8 cellular contexts compared by ENCODE assay signal in genomic region chr6:131063764-131064272, GRCh38. TPM values are rescaled to one million over a fixed set of nuclear protein-coding genes. Genes with fewer than 3 reads are reported as not detected.
A peak's percentile ranks its signal among the peaks of the same experiment; 100 is the strongest.
DNase-seq lines count a peak whose midpoint lies in the region; ATAC-seq and TF ChIP-seq lines count a peak whose summit lies in the region.

No MANE protein-coding gene starts in this region.

- TF ChIP-seq CTCF in AG04449 (IDR thresholded peaks at IDR 0.05; ENCODE audit: insufficient read depth, low read length, missing control alignments) (no peak), PC-9 (conservative IDR thresholded peaks at IDR 0.05) (no peak), fibroblast of mammary gland (conservative IDR thresholded peaks at IDR 0.05; ENCODE audit: control insufficient read depth, insufficient read depth, low read depth, low read length) (no peak)

- intact Hi-C loops in PC-9 (cut with micrococcal nuclease; ENCODE audit: unreplicated experiment) = loop anchor here (2.0 kb wide), 2 partner anchors 39 to 179 kb away; no protein-coding TSS in a partner anchor

- no peaks in the 10 kb centered on the region for H3K9me2 ChIP-seq in PC-9 (ENCODE audit: insufficient read depth)

- peak overlapping the region; percentile 92 for H3K4me2 ChIP-seq in PC-9

- H3K4me1 ChIP-seq in PC-9 (replicated peaks; ENCODE audit: insufficient read depth) (peaks cover 11% of the 10 kb centered on the region), skeletal muscle tissue (ENCODE audit: control insufficient read depth in 3 of 3, insufficient read depth in 3 of 3, low read length in 3 of 3) (peaks cover 0 to 16% (median 12%) of the 10 kb centered on the region in 3 donors)

- H3K9ac ChIP-seq in skeletal muscle tissue (ENCODE audit: low read depth in 1 of 3, low read length in 3 of 3) = peak overlapping the region; percentile 62 to 91 (median 80)

- H3F3A ChIP-seq in PC-9 (ENCODE audit: insufficient read depth, low read depth) = peaks cover 18% of the 10 kb centered on the region; the same call in 1 of the 2 replicates

- H3K27me3 ChIP-seq in PC-9 (ENCODE audit: insufficient read depth, low read depth) = no peaks in the 10 kb centered on the region
- no peaks in the 10 kb centered on the region for H3K27me3 ChIP-seq in skeletal muscle tissue (ENCODE audit: control insufficient read depth in 3 of 3, insufficient read depth in 3 of 3, low read length in 3 of 3)

- peak; percentile 26 for ATAC-seq in GM19351 (IDR thresholded peaks at IDR 0.05; ENCODE audit: unreplicated experiment)
- no peak for ATAC-seq in HG03196 (IDR thresholded peaks at IDR 0.05; ENCODE audit: unreplicated experiment)

- H4K20me1 ChIP-seq in PC-9 (ENCODE audit: insufficient read depth) = no peaks in the 10 kb centered on the region

- H3K9me3 ChIP-seq in PC-9 (ENCODE audit: insufficient read depth, low read depth) = no peaks in the 10 kb centered on the region
- no peaks in the 10 kb centered on the region for H3K9me3 ChIP-seq in skeletal muscle tissue (ENCODE audit: control insufficient read depth in 3 of 3, low read length in 3 of 3)

- no TSS peak for BruUV-seq in PC-9 (replicated peaks; lab: Mats Ljungman, UMichigan)

- H3K27ac ChIP-seq in PC-9 = no peak overlapping the region
- H3K27ac ChIP-seq in skeletal muscle tissue (ENCODE audit: low read depth, low read length) = peak overlapping the region; percentile 69

- CTCF ChIA-PET in AG04449 (lab: Yijun Ruan, JAX) (interaction anchor here (0.6 kb wide), 1 partner anchor 179 kb away, joined by 3 read pairs; no protein-coding TSS in a partner anchor), PC-9 (lab: Charles Lee) (no interaction called here)

- DNase-seq in AG04449 (ENCODE audit: low read depth, low spot score) = no peak
- no peak for DNase-seq in PC-9
- no peak for DNase-seq in fibroblast of mammary gland (ENCODE audit: low read depth)
- no peak for DNase-seq in midbrain (lab: John Stamatoyannopoulos, UW)
- DNase-seq in MV-4-11 (lab: John Stamatoyannopoulos, UW) = no peak

- peak overlapping the region; percentile 95 for H2AFZ ChIP-seq in PC-9

- no peaks in the 10 kb centered on the region for H3K36me3 ChIP-seq in PC-9 (ENCODE audit: low read depth)
- H3K36me3 ChIP-seq in skeletal muscle tissue (ENCODE audit: control insufficient read depth in 3 of 3, insufficient read depth in 3 of 3, low read length in 3 of 3) = no peaks in the 10 kb centered on the region

- peaks cover 17% of the 10 kb centered on the region; the same call in 1 of the 2 replicates for H3K79me2 ChIP-seq in PC-9 (ENCODE audit: low read depth)

- POLR2A ChIA-PET in AG04449 (lab: Yijun Ruan, JAX) (interaction anchor here (1.3 kb wide), 1 partner anchor 8 kb away, joined by 4 read pairs; no protein-coding TSS in a partner anchor), PC-9 (lab: Charles Lee; ENCODE audit: unreplicated experiment) (no interaction called here)

- H3K4me3 ChIP-seq in AG04449 (ENCODE audit: low read depth, low read length) = peak overlapping the region; percentile 78
- peak overlapping the region; percentile 61 for H3K4me3 ChIP-seq in PC-9
- H3K4me3 ChIP-seq in fibroblast of mammary gland (ENCODE audit: control insufficient read depth, low read depth, low read length) = peak overlapping the region; percentile 79
- peak overlapping the region; percentile 72 to 88 (median 82) for H3K4me3 ChIP-seq in skeletal muscle tissue (ENCODE audit: low read length in 3 of 3)

RNA-seq across cellular contexts. Expression of gene EPB41L2, which starts 0.8 kb away (rescaled TPM):
- total RNA-seq in PC-9 (2021) (59.1 and 67.4 TPM in 2 replicates), skeletal muscle tissue (187 TPM)
